In genomic region chr1:80646053-80646452, GRCh38 we compare ENCODE assay signal across 21 cellular contexts.
"Had no signal": no experiment of that assay in that cellular context is flagged by ENCODE, and none has a peak within 500 bp of the region (broad histone marks: within the 10 kb centered on the region; RNA-seq: fewer than 3 reads in every experiment).

No MANE protein-coding gene starts in this region.

- H3K27ac ChIP-seq: SJSA1, SK-N-MC had no signal

- H3K36me3 ChIP-seq: MG63, SJSA1 had no signal

- DNase-seq: Karpas-422, KG1, MG63, NCI-H1092, NCI-H1105 treated with DMSO at 0.1 percent for 48 hours, NCI-H1417 treated with DMSO at 0.1 percent for 48 hours, NCI-H146, NCI-H1694 treated with DMSO at 0.1 percent for 48 hours, NCI-H1930, NCI-H2081, NCI-H2107, NCI-H2227 treated with DMSO at 0.1 percent for 48 hours, NCI-H524, NCI-H69, NCI-H774, Right ventricle myocardium superior, RPMI8226, SIG-M5 had no signal

- FAIRE-seq: RCC 7860 had no signal

- H3K4me3 ChIP-seq: MG63, SJSA1, SK-N-MC had no signal

- H3K9me3 ChIP-seq: MG63, SJSA1 had no signal

- H3K27me3 ChIP-seq: MG63, SJSA1 had no signal

- H3K4me1 ChIP-seq: SJSA1 had no signal
